ENCODE assay signal across 16 cellular contexts in the genomic region with DNA sequence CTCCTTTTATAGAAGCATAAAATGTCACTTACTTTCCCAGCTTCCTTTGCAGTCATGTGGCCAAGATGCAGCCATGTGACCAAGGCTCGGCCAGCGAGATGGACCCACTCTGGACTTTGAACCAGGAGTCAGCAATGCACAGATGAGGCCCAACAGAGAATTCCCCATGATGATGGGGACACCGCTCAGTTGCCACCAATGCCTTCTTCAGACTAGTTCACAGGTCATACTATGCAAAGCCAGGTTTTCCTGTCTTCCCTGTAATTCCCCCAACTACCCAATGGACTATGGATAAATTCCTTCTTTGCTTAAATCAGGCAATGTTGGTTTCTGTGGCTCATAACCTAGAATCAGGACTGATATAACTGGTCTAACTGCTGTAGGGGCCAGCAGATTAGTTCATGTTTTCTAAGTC. TPM values are rescaled to one million over a fixed set of nuclear protein-coding genes. Genes with fewer than 3 reads are reported as not detected.
DNase-seq lines count a peak whose midpoint lies in the region; ATAC-seq, FAIRE-seq and TF ChIP-seq lines count a peak whose summit lies in the region.
"Had no signal": no experiment of that assay in that cellular context is flagged by ENCODE, and none has a peak within 500 bp of the region (broad histone marks: within the 10 kb centered on the region; RNA-seq: fewer than 3 reads in every experiment).

No MANE protein-coding gene starts in this region.

- BruUV-seq in K562 (replicated peaks; lab: Mats Ljungman, UMichigan) = no TSS peak

- H3K4me2 ChIP-seq in K562 (ENCODE audit: insufficient read depth, low read length) (no peak overlapping the region), trophoblast cell (ENCODE audit: low read length) (no peak overlapping the region)

- DNase-seq in LNCaP clone FGC (ENCODE audit: low read depth) (peak; percentile 38), K562 (ENCODE audit: extremely low read depth in 1 of 4, low spot score in 3 of 4) (no peak), trophoblast cell (peak; percentile 76 to 90), GM13976 (ENCODE audit: low spot score) (no peak)
- no peak for DNase-seq in activated CD8-positive, alpha-beta memory T cell treated with anti-CD3 and anti-CD28 coated beads, Interleukin-2, amount 50 U/mL, for 48 hours
- DNase-seq: CD8-positive, alpha-beta memory T cell; DMS79 treated with DMSO at 0.1 percent for 48 hours; EL; GOT3; H9 had no signal

- H2AK5ac ChIP-seq in trophoblast cell (ENCODE audit: low read length) = no peak overlapping the region

- 0 out of 2 replicates have a peak overlapping the region, but pooled peaks have one; percentile 33 for H2AFZ ChIP-seq in K562 (ENCODE audit: low read depth, low read length)
- H2AFZ ChIP-seq in trophoblast cell (ENCODE audit: insufficient read depth, low read length, poor library complexity) = no peak overlapping the region

- CTCF ChIA-PET in K562 (lab: Yijun Ruan, JAX; ENCODE audit: low intra/inter-chr PET ratio) = no interaction called here

- H3K9me1 ChIP-seq in K562 (ENCODE audit: control insufficient read depth, insufficient read depth, low read length) = no peaks in the 10 kb centered on the region

- H3K23ac ChIP-seq in trophoblast cell (ENCODE audit: low read length) = no peak overlapping the region

- no peaks in the 10 kb centered on the region for H3K79me1 ChIP-seq in trophoblast cell (ENCODE audit: low read length)

- TF ChIP-seq RAD21 in K562 (CRISPR knock-in tag; conservative IDR thresholded peaks at IDR 0.05 in 1 of 2, IDR thresholded peaks at IDR 0.05 in 1 of 2) = no peak

- no peak for TF ChIP-seq EP300 in K562 (IDR thresholded peaks at IDR 0.05; ENCODE audit: low read length)

- H3K18ac ChIP-seq in trophoblast cell (ENCODE audit: low read length) = no peak overlapping the region

- H3K4me1 ChIP-seq in K562 (replicated peaks in 1 of 2; ENCODE audit: control insufficient read depth in 2 of 2, insufficient read depth in 2 of 2, low read length in 2 of 2) = peaks cover 4 to 15% of the 10 kb centered on the region in 2 experiments; a peak in 4 of 5 replicates
- H3K4me1 ChIP-seq in trophoblast cell (ENCODE audit: control insufficient read depth in 1 of 2, insufficient read depth in 2 of 2, low read length in 2 of 2) = peaks cover 0 to 2% of the 10 kb centered on the region in 2 experiments

- H3K9ac ChIP-seq in K562 (ENCODE audit: insufficient read depth in 1 of 2, low read depth in 2 of 2, low read length in 2 of 2) (no peak overlapping the region), trophoblast cell (ENCODE audit: low read length) (no peak overlapping the region)

- WGBS in K562 (ENCODE audit: insufficient coverage, low coverage, missing lambda C conversion rate) = 69% methylated on average over 3 of the region's 3 CpGs
- WGBS in trophoblast cell (ENCODE audit: extremely low coverage, insufficient coverage, insufficient read length) = no CpG with 5 or more reads among the region's 3 CpGs

- no peak for ATAC-seq in K562
- no peak for ATAC-seq in GM21737 (IDR thresholded peaks at IDR 0.05; ENCODE audit: unreplicated experiment)

- no peaks in the 10 kb centered on the region for H3K36me3 ChIP-seq in K562 (ENCODE audit: control insufficient read depth, insufficient read depth, low read length)
- H3K36me3 ChIP-seq in trophoblast cell (ENCODE audit: control insufficient read depth in 1 of 2, insufficient read depth in 2 of 2, low read length in 2 of 2) = no peaks in the 10 kb centered on the region

- H3K4me3 ChIP-seq in LNCaP clone FGC (ENCODE audit: low read depth, low read length) (no peak overlapping the region), K562 (no peak overlapping the region), trophoblast cell (ENCODE audit: low read depth, low read length) (no peak overlapping the region)

- no peak overlapping the region for H2BK5ac ChIP-seq in trophoblast cell (ENCODE audit: low read depth, low read length, poor library complexity)

- H3K27me3 ChIP-seq in K562 (ENCODE audit: control insufficient read depth in 2 of 2, insufficient read depth in 2 of 2, low read length in 2 of 2) = no peaks in the 10 kb centered on the region
- no peaks in the 10 kb centered on the region for H3K27me3 ChIP-seq in trophoblast cell (ENCODE audit: insufficient read depth, low read length)

- H3K27ac ChIP-seq in C4-2B (peak overlapping the region; percentile 26; the same call in 1 of the 2 replicates), K562 (ENCODE audit: extremely low read depth, low read depth, low read length) (no peak overlapping the region), trophoblast cell (ENCODE audit: low read depth, low read length) (no peak overlapping the region)

- H2BK12ac ChIP-seq in trophoblast cell (ENCODE audit: low read length) = no peak overlapping the region

- H4K12ac ChIP-seq in trophoblast cell (ENCODE audit: low read depth, low read length) = no peak overlapping the region

- no peaks in the 10 kb centered on the region; the same call in 1 of the 2 replicates for H3K9me3 ChIP-seq in K562 (replicated peaks; ENCODE audit: control insufficient read depth, insufficient read depth, low read depth, low read length)
- peaks cover 9% of the 10 kb centered on the region for H3K9me3 ChIP-seq in trophoblast cell (ENCODE audit: insufficient read depth, low read depth, low read length)

- POLR2A ChIA-PET in K562 (lab: Yijun Ruan, JAX) = no interaction called here

- in situ Hi-C loops in K562 (cut with MboI) (no loop called here), GM13976 (cut with MboI; ENCODE audit: low sequenced_read_pairs, unreplicated experiment) (no loop called here)

- no peaks in the 10 kb centered on the region for H3K79me2 ChIP-seq in K562 (ENCODE audit: control insufficient read depth, insufficient read depth, low read length)
- no peaks in the 10 kb centered on the region for H3K79me2 ChIP-seq in trophoblast cell (ENCODE audit: control insufficient read depth, insufficient read depth, low read length, poor library complexity)

- no peak for TF ChIP-seq POLR2A in K562 (conservative IDR thresholded peaks at IDR 0.05)

- H2BK120ac ChIP-seq in trophoblast cell (ENCODE audit: insufficient read depth, low read length, poor library complexity) = no peak overlapping the region

- no peak for FAIRE-seq in K562 (lab: Jason Lieb, UNC)
- FAIRE-seq: A204.1, G401.6, GM12891, HTR-8/SVneo had no signal

- TF ChIP-seq CTCF in C4-2B (conservative IDR thresholded peaks at IDR 0.05) (no peak), LNCaP clone FGC (IDR thresholded peaks at IDR 0.05; ENCODE audit: control insufficient read depth, extremely low read depth, insufficient read depth) (no peak), K562 (IDR thresholded peaks at IDR 0.05 in 2 of 3, conservative IDR thresholded peaks at IDR 0.05 in 1 of 3; ENCODE audit: insufficient read depth in 2 of 3, low read depth in 1 of 3, low read length in 3 of 3) (no peak), GM13976 (IDR thresholded peaks at IDR 0.05; ENCODE audit: borderline replicate concordance, control extremely low read depth, extremely low read depth, insufficient read depth, missing control alignments) (no peak)

- no peak overlapping the region for H4K8ac ChIP-seq in trophoblast cell (ENCODE audit: low read depth, low read length)

- no peak overlapping the region for H3K4ac ChIP-seq in trophoblast cell (ENCODE audit: low read depth, low read length)

- no peaks in the 10 kb centered on the region for H4K20me1 ChIP-seq in K562 (replicated peaks; ENCODE audit: control insufficient read depth, insufficient read depth, low read length)

- H4K91ac ChIP-seq in trophoblast cell (ENCODE audit: low read depth, low read length) = no peak overlapping the region

- intact Hi-C loops in K562 (cut with micrococcal nuclease) = no loop called here

- H3K14ac ChIP-seq in trophoblast cell (ENCODE audit: low read length) = no peak overlapping the region

TF ChIP-seq in K562, 482 proteins besides CTCF, POLR2A, EP300 and RAD21:
- no peak for TF ChIP-seq RFX7 (CRISPR knock-in tag; IDR thresholded peaks at IDR 0.05)
- no peak for TF ChIP-seq ZNF408 (CRISPR knock-in tag; IDR thresholded peaks at IDR 0.05; ENCODE audit: low read depth)
- no peak for TF ChIP-seq ZNF57 (CRISPR knock-in tag; IDR thresholded peaks at IDR 0.05)
- TF ChIP-seq, protein P1, sequence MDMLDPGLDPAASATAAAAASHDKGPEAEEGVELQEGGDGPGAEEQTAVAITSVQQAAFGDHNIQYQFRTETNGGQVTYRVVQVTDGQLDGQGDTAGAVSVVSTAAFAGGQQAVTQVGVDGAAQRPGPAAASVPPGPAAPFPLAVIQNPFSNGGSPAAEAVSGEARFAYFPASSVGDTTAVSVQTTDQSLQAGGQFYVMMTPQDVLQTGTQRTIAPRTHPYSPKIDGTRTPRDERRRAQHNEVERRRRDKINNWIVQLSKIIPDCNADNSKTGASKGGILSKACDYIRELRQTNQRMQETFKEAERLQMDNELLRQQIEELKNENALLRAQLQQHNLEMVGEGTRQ (CRISPR knock-in tag; IDR thresholded peaks at IDR 0.05) = peak; percentile 34

RNA-seq across cellular contexts. Expression of a gene that starts 22.5 kb away (rescaled TPM):
- 15.4 and 39.4 TPM in 2 replicates for total RNA-seq in K562 (2011; cell fraction: chromatin; rRNA removed; ENCODE audit: low replicate concordance)
- 5.3 and 7.2 TPM in 2 replicates for total RNA-seq in K562 (2011; cell fraction: nucleolus; rRNA removed)
- 14.2 and 23.3 TPM in 2 replicates for total RNA-seq in K562 (2011; cell fraction: nucleoplasm; rRNA removed)
- total RNA-seq in K562 (2014; rRNA removed) (4.7 and 5.6 TPM in 2 replicates), K562 (2014; rRNA removed; fragmentation: Illumina TruSeq; extraction: Trizol) (8.0 and 10.1 TPM in 2 replicates), K562 (2015; rRNA removed; fragmentation: Illumina TruSeq; extraction: Trizol) (7.5 and 8.6 TPM in 2 replicates), K562 (2021) (6.6 and 6.7 TPM in 2 replicates)
- polyA plus RNA-seq in K562 (2011; rRNA removed) (5.9 and 6.5 TPM in 2 replicates), K562 (2014; fragmentation: Illumina TruSeq; extraction: Trizol) (5.8 and 6.3 TPM in 2 replicates), K562 (2014; fragmentation: Nextera tagmentation; extraction: Ambion mirVana) (1 to 10 TPM in 1 of 2 experiments, under 1 TPM in 1; 0.63 to 2.4 TPM), K562 (2014; rRNA removed) (3.1 and 4.4 TPM in 2 replicates)
- polyA plus RNA-seq in K562 (2011; cell fraction: cytosol; rRNA removed) = 2.5 and 4.7 TPM in 2 replicates
- 5.7 and 6.3 TPM in 2 replicates for polyA plus RNA-seq in K562 (2011; cell fraction: nucleus; rRNA removed)
- 3.2 and 3.4 TPM in 2 replicates for polyA plus RNA-seq in K562 (2012)
- polyA minus RNA-seq in K562 (2011; rRNA and poly(A)+ RNA removed) = 21.5 and 25.4 TPM in 2 replicates
- 7.8 and 8.3 TPM in 2 replicates for polyA minus RNA-seq in K562 (2011; cell fraction: cytosol; rRNA and poly(A)+ RNA removed)
- polyA minus RNA-seq in K562 (2011; cell fraction: nucleus; rRNA and poly(A)+ RNA removed) = 5.3 and 13.2 TPM in 2 replicates
- 6.6 and 6.9 TPM in 2 replicates for polyA plus RNA-seq in trophoblast cell (2013)

Comparison
In these comparisons a context has a peak if more than half of its experiments do, and no peak if none do; other contexts are left out.
1. DNase-seq: peak in LNCaP clone FGC (single experiment) and trophoblast cell (2 of 2); none in K562 (0 of 4), GM13976 (single experiment) and activated CD8-positive, alpha-beta memory T cell treated with anti-CD3 and anti-CD28 coated beads, Interleukin-2, amount 50 U/mL, for 48 hours (single experiment).